In genomic region chr3:151107177-151107576, GRCh38 we compare ENCODE assay signal across 32 cellular contexts.
"Had no signal": no experiment of that assay in that cellular context is flagged by ENCODE, and none has a peak within 500 bp of the region (broad histone marks: within the 10 kb centered on the region; RNA-seq: fewer than 3 reads in every experiment).

No MANE protein-coding gene starts in this region.

- H3K4me1 Mint-ChIP-seq: activated B cell treated with CpG ODN at 0.5 μM for 24 hours; immature natural killer cell; stimulated activated naive B cell treated with anti-CD40 and anti-IgM and Interleukin-4, amounts not matched to agents 10 μg/mL and 1 μg/mL and 100 μg/mL, for 72 hours had no signal

- H3K4me3 ChIP-seq: ascending aorta, cardiac muscle cell, colonic mucosa, gastroesophageal sphincter, lower lobe of right lung, pancreas, prostate gland, sigmoid colon, suprapubic skin, tibial artery had no signal

- H3K36me3 ChIP-seq: ascending aorta, cardiac muscle cell, colonic mucosa, gastroesophageal sphincter, lower lobe of right lung, pancreas, prostate gland, sigmoid colon, suprapubic skin, tibial artery had no signal

- H3K4me3 Mint-ChIP-seq: activated B cell treated with CpG ODN at 0.5 μM for 24 hours; activated naive CD8-positive, alpha-beta T cell; brain; effector memory CD8-positive, alpha-beta T cell; immature natural killer cell; nephron progenitor cell; stimulated activated naive B cell treated with anti-CD40 and anti-IgM and Interleukin-4, amounts not matched to agents 10 μg/mL and 1 μg/mL and 100 μg/mL, for 72 hours had no signal

- H3K36me3 Mint-ChIP-seq: activated naive CD8-positive, alpha-beta T cell; brain; immature natural killer cell had no signal

- H3K27ac ChIP-seq: ascending aorta, cardiac muscle cell, colonic mucosa, gastroesophageal sphincter, lower lobe of right lung, pancreas, prostate gland, sigmoid colon, suprapubic skin, tibial artery had no signal

- H3K27me3 Mint-ChIP-seq: activated B cell treated with CpG ODN at 0.5 μM for 24 hours, brain had no signal

- H3K9ac ChIP-seq: SK-N-SH had no signal

- H3K4me2 ChIP-seq: SK-N-SH had no signal

- DNase-seq: activated B cell treated with CpG ODN at 0.5 μM for 24 hours; activated CD4-positive, alpha-beta T cell treated with anti-CD3 and anti-CD28 coated beads, Interleukin-2, amount 50 U/mL, for 48 hours; activated CD8-positive, alpha-beta memory T cell treated with anti-CD3 and anti-CD28 coated beads for 24 hours; activated effector memory CD4-positive, alpha-beta T cell treated with Interleukin-2 at 50 U/mL for 16 hours; activated naive CD4-positive, alpha-beta T cell treated with Interleukin-2 at 50 U/mL for 16 hours; cerebellar nuclear complex; colonic mucosa; dorsolateral prefrontal cortex; effector memory CD8-positive, alpha-beta T cell; erythroblast; head of caudate nucleus; hippocampal formation; immature natural killer cell; lower lobe of right lung; nephron progenitor cell; nucleus accumbens; pancreas; retina; sigmoid colon; SK-N-SH; stimulated activated CD4-positive, alpha-beta T cell treated with anti-CD3 and anti-CD28 coated beads, Interleukin-15, amount 100 ng/mL, for 24 hours; stimulated activated CD4-positive, alpha-beta T cell treated with anti-CD3 and anti-CD28 coated beads, Interleukin-2, amount 100 ng/mL, for 24 hours; stimulated activated naive B cell treated with anti-CD40 and anti-IgM and Interleukin-4, amounts not matched to agents 10 μg/mL and 1 μg/mL and 100 μg/mL, for 72 hours; T-helper 2 cell; tibial artery had no signal

- H3K27me3 ChIP-seq: ascending aorta, cardiac muscle cell, colonic mucosa, dorsolateral prefrontal cortex, gastroesophageal sphincter, pancreas, sigmoid colon, suprapubic skin, tibial artery had no signal

- H3K4me1 ChIP-seq: ascending aorta, colonic mucosa, gastroesophageal sphincter, lower lobe of right lung, pancreas, prostate gland, sigmoid colon, suprapubic skin, tibial artery had no signal

- H3K9me3 Mint-ChIP-seq: activated B cell treated with CpG ODN at 0.5 μM for 24 hours; brain; effector memory CD8-positive, alpha-beta T cell; immature natural killer cell; nephron progenitor cell; stimulated activated naive B cell treated with anti-CD40 and anti-IgM and Interleukin-4, amounts not matched to agents 10 μg/mL and 1 μg/mL and 100 μg/mL, for 72 hours had no signal

- H3K27ac Mint-ChIP-seq: activated B cell treated with CpG ODN at 0.5 μM for 24 hours; activated naive CD8-positive, alpha-beta T cell; brain; effector memory CD8-positive, alpha-beta T cell; immature natural killer cell; stimulated activated naive B cell treated with anti-CD40 and anti-IgM and Interleukin-4, amounts not matched to agents 10 μg/mL and 1 μg/mL and 100 μg/mL, for 72 hours had no signal

- H3K9me3 ChIP-seq: ascending aorta, colonic mucosa, gastroesophageal sphincter, lower lobe of right lung, pancreas, prostate gland, sigmoid colon, SK-N-SH, suprapubic skin, tibial artery had no signal
